Comparison of ENCODE assay signal across 8 cellular contexts in genomic region chr20:30376767-30377658, GRCh38.
A peak's percentile ranks its signal among the peaks of the same experiment; 100 is the strongest.
DNase-seq lines count a peak whose midpoint lies in the region; ATAC-seq, FAIRE-seq and TF ChIP-seq lines count a peak whose summit lies in the region.

No MANE protein-coding gene starts in this region.

- WGBS in mammary epithelial cell (ENCODE audit: low coverage, missing lambda C conversion rate), result 22% methylated on average over 30 of the region's 70 CpGs

- peak overlapping the region; percentile 71 for H3K9ac ChIP-seq in mammary epithelial cell (ENCODE audit: insufficient read depth, low read length)

- TF ChIP-seq POLR2A in GM12892 (IDR thresholded peaks at IDR 0.05; ENCODE audit: low read depth, low read length), result peak; percentile 70; the same call in 1 of the 2 replicates

- no peaks in the 10 kb centered on the region for H4K20me1 ChIP-seq in mammary epithelial cell (ENCODE audit: insufficient read depth, low read length)

- dilution Hi-C loops in mammary epithelial cell (cut with HindIII; ENCODE audit: low sequenced_read_pairs), result no loop called here

- ATAC-seq in HG02885 (IDR thresholded peaks at IDR 0.05; ENCODE audit: poor library complexity, unreplicated experiment), result peak; percentile 95
- no peak for ATAC-seq in HG02870 (IDR thresholded peaks at IDR 0.05; ENCODE audit: unreplicated experiment)

- DNase-seq in GM12892 (ENCODE audit: insufficient read length) (peak; percentile 2), NCI-H2107 (lab: John Stamatoyannopoulos, UW) (peak; percentile 45), mammary epithelial cell (peak; percentile 88), iPS-NIHi11 (ENCODE audit: low spot score) (peak; percentile 82)
- peak; percentile 90 for DNase-seq in stimulated activated CD4-positive, alpha-beta T cell treated with anti-CD3 and anti-CD28 coated beads, Interleukin-12 subunit alpha, Interleukin-12 subunit beta, amount 100 ng/mL, for 4 hours

- H3K4me3 ChIP-seq in mammary epithelial cell (replicated peaks in 1 of 3; ENCODE audit: insufficient read depth in 1 of 3, low read depth in 2 of 3, low read length in 3 of 3), result peak overlapping the region; percentile 72 to 97 (median 89)

- peak overlapping the region; percentile 92 for H3K4me2 ChIP-seq in mammary epithelial cell (ENCODE audit: insufficient read depth, low read depth, low read length)

- in situ Hi-C loops in mammary epithelial cell (cut with MboI; ENCODE audit: low sequenced_read_pairs in 2 of 2), result no loop called here

- peak overlapping the region; percentile 99 for H2AFZ ChIP-seq in mammary epithelial cell (ENCODE audit: low read depth, low read length)

- H3K9me3 ChIP-seq in mammary epithelial cell (replicated peaks; ENCODE audit: insufficient read depth, low read length), result no peaks in the 10 kb centered on the region

- H3K36me3 ChIP-seq in mammary epithelial cell (ENCODE audit: insufficient read depth, low read length), result no peaks in the 10 kb centered on the region

- TSS peak; percentile 57 for BruUV-seq in mammary epithelial cell (replicated peaks; lab: Mats Ljungman, UMichigan)

- no peaks in the 10 kb centered on the region for H3K4me1 ChIP-seq in mammary epithelial cell (ENCODE audit: insufficient read depth, low read length)

- TF ChIP-seq CTCF in VCaP (conservative IDR thresholded peaks at IDR 0.05) (peak; percentile 86), mammary epithelial cell (conservative IDR thresholded peaks at IDR 0.05 in 1 of 2, IDR thresholded peaks at IDR 0.05 in 1 of 2; ENCODE audit: extremely low read depth in 1 of 2, insufficient read depth in 1 of 2, low read depth in 1 of 2, low read length in 2 of 2) (peak; percentile 21 to 70)

- peak overlapping the region; percentile 76 for H3K27ac ChIP-seq in VCaP
- peak overlapping the region; percentile 70 for H3K27ac ChIP-seq in mammary epithelial cell (ENCODE audit: insufficient read depth, low read depth, low read length)

- no peaks in the 10 kb centered on the region for H3K27me3 ChIP-seq in mammary epithelial cell (ENCODE audit: insufficient read depth, low read length)

- H3K79me2 ChIP-seq in mammary epithelial cell (ENCODE audit: insufficient read depth, low read length), result peaks cover 6% of the 10 kb centered on the region

- no peak for FAIRE-seq in GM12892 (lab: Jason Lieb, UNC)

- CTCF ChIA-PET in mammary epithelial cell (lab: Charles Lee; ENCODE audit: low non-redundant PET), result no interaction called here

- intact Hi-C loops in mammary epithelial cell (cut with micrococcal nuclease), result no loop called here

Comparison
In these comparisons a context has a peak if more than half of its experiments do, and no peak if none do; other contexts are left out.
1. DNase-seq: peak in every context shown above with its lines; median percentile 90 in stimulated activated CD4-positive, alpha-beta T cell treated with anti-CD3 and anti-CD28 coated beads, Interleukin-12 subunit alpha, Interleukin-12 subunit beta, amount 100 ng/mL, for 4 hours; 88 in mammary epithelial cell; 82 in iPS-NIHi11; 45 in NCI-H2107; 2 in GM12892.